16 cellular contexts compared by ENCODE assay signal in genomic region chr13:74289130-74289529, GRCh38.
DNase-seq lines count a peak whose midpoint lies in the region; ATAC-seq and TF ChIP-seq lines count a peak whose summit lies in the region.
"Had no signal": no experiment of that assay in that cellular context is flagged by ENCODE, and none has a peak within 500 bp of the region (broad histone marks: within the 10 kb centered on the region; RNA-seq: fewer than 3 reads in every experiment).

No MANE protein-coding gene starts in this region.

- H3K9ac ChIP-seq in parathyroid adenoma = no peak overlapping the region

- no peaks in the 10 kb centered on the region for H3K79me2 ChIP-seq in parathyroid adenoma

- no peaks in the 10 kb centered on the region for H3K36me3 ChIP-seq in parathyroid adenoma (ENCODE audit: control insufficient read depth, insufficient read depth, low read length)
- H3K36me3 ChIP-seq: lower lobe of right lung had no signal

- peaks cover 44% of the 10 kb centered on the region for H3K4me1 Mint-ChIP-seq in activated CD4-positive, alpha-beta T cell treated with anti-CD3 and anti-CD28 coated beads, Interleukin-2, amount 10 ng/mL, durations not matched to agents 7 days and 5 days

- H3K36me3 Mint-ChIP-seq in activated CD4-positive, alpha-beta T cell treated with anti-CD3 and anti-CD28 coated beads, Interleukin-2, amount 10 ng/mL, durations not matched to agents 7 days and 5 days (ENCODE audit: low read depth) = no peaks in the 10 kb centered on the region
- H3K36me3 Mint-ChIP-seq: activated naive CD8-positive, alpha-beta T cell treated with anti-CD3 and anti-CD28 coated beads for 36 hours; stimulated activated naive B cell treated with anti-CD40 and anti-IgM and Interleukin-4, amounts not matched to agents 10 μg/mL and 1 μg/mL and 100 μg/mL, for 72 hours had no signal

- no peak for TF ChIP-seq CTCF in parathyroid adenoma (IDR thresholded peaks at IDR 0.05)

- intact Hi-C loops in cardiac septum (cut with DNase I) = loop anchor here (2.0 to 5.0 kb wide), 3 partner anchors 157 to 537 kb away; partner anchors contain the start of gene KLF12

- H3K4me2 ChIP-seq in parathyroid adenoma (ENCODE audit: low read length) = no peak overlapping the region
- H3K4me2 ChIP-seq: A549 had no signal

- no peaks in the 10 kb centered on the region for H3K9me3 Mint-ChIP-seq in activated CD4-positive, alpha-beta T cell treated with anti-CD3 and anti-CD28 coated beads, Interleukin-2, amount 10 ng/mL, durations not matched to agents 7 days and 5 days
- H3K9me3 Mint-ChIP-seq: activated naive CD8-positive, alpha-beta T cell treated with anti-CD3 and anti-CD28 coated beads for 36 hours; endodermal cell; stimulated activated naive B cell treated with anti-CD40 and anti-IgM and Interleukin-4, amounts not matched to agents 10 μg/mL and 1 μg/mL and 100 μg/mL, for 72 hours had no signal

- H3K9me3 ChIP-seq in parathyroid adenoma (ENCODE audit: control insufficient read depth, low read length) = no peaks in the 10 kb centered on the region
- H3K9me3 ChIP-seq: A549, lower lobe of right lung had no signal

- no peaks in the 10 kb centered on the region for H3K27me3 Mint-ChIP-seq in activated CD4-positive, alpha-beta T cell treated with anti-CD3 and anti-CD28 coated beads, Interleukin-2, amount 10 ng/mL, durations not matched to agents 7 days and 5 days
- H3K27me3 Mint-ChIP-seq: activated naive CD8-positive, alpha-beta T cell treated with anti-CD3 and anti-CD28 coated beads for 36 hours; stimulated activated naive B cell treated with anti-CD40 and anti-IgM and Interleukin-4, amounts not matched to agents 10 μg/mL and 1 μg/mL and 100 μg/mL, for 72 hours had no signal

- POLR2A ChIA-PET in activated CD4-positive, alpha-beta T cell treated with anti-CD3 and anti-CD28 coated beads, Interleukin-2, amount 10 ng/mL, durations not matched to agents 7 days and 5 days (lab: Charles Lee) = no interaction called here

- H3K27ac ChIP-seq in epithelial cell of prostate (peak overlapping the region; percentile 9), parathyroid adenoma (no peak overlapping the region)
- H3K27ac ChIP-seq: A549, lower lobe of right lung had no signal

- no peak overlapping the region for H3K4me3 ChIP-seq in parathyroid adenoma (ENCODE audit: low read depth, low read length)
- H3K4me3 ChIP-seq: A549 had no signal

- H3K27me3 ChIP-seq in parathyroid adenoma (ENCODE audit: control insufficient read depth, insufficient read depth, low read length) = no peaks in the 10 kb centered on the region

- ATAC-seq in HG03095 (IDR thresholded peaks at IDR 0.05; ENCODE audit: unreplicated experiment) = no peak
- ATAC-seq: A549; stimulated activated naive B cell treated with anti-CD40 and anti-IgM and Interleukin-4, amounts not matched to agents 10 μg/mL and 1 μg/mL and 100 μg/mL, for 72 hours had no signal

- no peak overlapping the region for H3K4me3 Mint-ChIP-seq in activated CD4-positive, alpha-beta T cell treated with anti-CD3 and anti-CD28 coated beads, Interleukin-2, amount 10 ng/mL, durations not matched to agents 7 days and 5 days
- H3K4me3 Mint-ChIP-seq: endodermal cell had no signal

- H2AFZ ChIP-seq in parathyroid adenoma = peak overlapping the region; percentile 81

- H3K4me1 ChIP-seq in parathyroid adenoma = peaks cover 6% of the 10 kb centered on the region

- DNase-seq in DMS79 treated with DMSO at 0.1 percent for 48 hours (lab: John Stamatoyannopoulos, UW) (peak; percentile 49), DMS79 (lab: John Stamatoyannopoulos, UW) (no peak), NCI-H69 (lab: John Stamatoyannopoulos, UW) (peak; percentile 19), epithelial cell of prostate (ENCODE audit: low read depth, low spot score) (no peak), cardiac septum (ENCODE audit: low spot score) (no peak)
- DNase-seq in activated CD4-positive, alpha-beta T cell treated with anti-CD3 and anti-CD28 coated beads, Interleukin-2, amount 10 ng/mL, durations not matched to agents 7 days and 5 days = no peak
- DNase-seq: GF-D8; HCEC 1CT; lower lobe of right lung; stimulated activated naive B cell treated with anti-CD40 and anti-IgM and Interleukin-4, amounts not matched to agents 10 μg/mL and 1 μg/mL and 100 μg/mL, for 72 hours; T1000 had no signal

- CTCF ChIA-PET in activated CD4-positive, alpha-beta T cell treated with anti-CD3 and anti-CD28 coated beads, Interleukin-2, amount 10 ng/mL, durations not matched to agents 7 days and 5 days (lab: Charles Lee) = interaction anchor here (0.5 to 1.2 kb wide), 5 partner anchors 30 to 931 kb away, joined by 3 to 5 read pairs (median 3); no protein-coding TSS in a partner anchor

- no peak overlapping the region for H3K27ac Mint-ChIP-seq in activated CD4-positive, alpha-beta T cell treated with anti-CD3 and anti-CD28 coated beads, Interleukin-2, amount 10 ng/mL, durations not matched to agents 7 days and 5 days
- H3K27ac Mint-ChIP-seq: endodermal cell had no signal

Comparison
In these comparisons a context has a peak if more than half of its experiments do, and no peak if none do; other contexts are left out.
1. DNase-seq: peak in DMS79 treated with DMSO at 0.1 percent for 48 hours (single experiment) and NCI-H69 (single experiment); none in DMS79 (single experiment), epithelial cell of prostate (single experiment), cardiac septum (single experiment) and activated CD4-positive, alpha-beta T cell treated with anti-CD3 and anti-CD28 coated beads, Interleukin-2, amount 10 ng/mL, durations not matched to agents 7 days and 5 days (single experiment).